22 cellular contexts compared by ENCODE assay signal in the genomic region with DNA sequence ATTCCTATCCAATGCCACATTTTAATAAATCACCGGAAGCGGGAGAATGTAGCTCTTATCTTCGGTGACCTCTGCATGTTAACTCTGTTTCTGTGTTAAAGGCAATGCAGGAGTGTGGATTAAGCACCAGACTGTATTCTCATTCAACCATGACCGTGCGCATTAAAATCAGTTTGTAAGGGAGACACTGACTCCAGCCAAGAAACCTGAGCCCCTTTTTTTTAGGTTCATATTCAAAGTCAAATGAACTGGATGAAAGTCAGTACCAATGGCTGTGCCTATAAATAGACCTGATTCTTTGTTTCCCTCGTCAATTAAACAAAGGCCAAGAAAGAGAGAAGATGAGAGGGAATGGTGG. TPM values are rescaled to one million over a fixed set of nuclear protein-coding genes. Genes with fewer than 3 reads are reported as not detected.
DNase-seq lines count a peak whose midpoint lies in the region; ATAC-seq and TF ChIP-seq lines count a peak whose summit lies in the region.
"Had no signal": no experiment of that assay in that cellular context is flagged by ENCODE, and none has a peak within 500 bp of the region (broad histone marks: within the 10 kb centered on the region; RNA-seq: fewer than 3 reads in every experiment).

No MANE protein-coding gene starts in this region.

- no peaks in the 10 kb centered on the region for H3K27me3 ChIP-seq in Panc1 (ENCODE audit: control insufficient read depth, insufficient read depth, low read length)
- H3K27me3 ChIP-seq in iPS-20b (ENCODE audit: insufficient read depth, low read length): no peaks in the 10 kb centered on the region
- H3K27me3 ChIP-seq: BLaER1, sigmoid colon, upper lobe of right lung had no signal

- POLR2A ChIA-PET in Panc1 (lab: Charles Lee): no interaction called here

- H3K27ac ChIP-seq in Panc1 (ENCODE audit: low read length) (no peak overlapping the region), iPS-20b (ENCODE audit: low read length) (no peak overlapping the region)
- H3K27ac ChIP-seq: BLaER1, sigmoid colon, stomach, upper lobe of right lung, VCaP had no signal

- TF ChIP-seq CTCF in HFFc6 (IDR thresholded peaks at IDR 0.05) (no peak), Panc1 (IDR thresholded peaks at IDR 0.05) (no peak)

- DNase-seq in HFFc6 (no peak), NCI-H146 treated with DMSO at 0.1 percent for 48 hours (lab: John Stamatoyannopoulos, UW; ENCODE audit: unreplicated experiment) (peak; percentile 16), Panc1 (ENCODE audit: low read depth, low spot score) (no peak), superior temporal gyrus (ENCODE audit: extremely low spot score) (no peak), mucosa of gallbladder (ENCODE audit: low spot score) (no peak)
- DNase-seq in activated naive CD4-positive, alpha-beta T cell (lab: John Stamatoyannopoulos, UW): no peak
- DNase-seq: caudate nucleus; effector memory CD8-positive, alpha-beta T cell; GOT3; NCI-H1694 treated with DMSO at 0.1 percent for 48 hours; occipital lobe; SHP77; sigmoid colon; stimulated activated CD4-positive, alpha-beta T cell treated with anti-CD3 and anti-CD28 coated beads, Interleukin-1b, Interleukin-23, amount 100 ng/mL, for 48 hours; stomach; upper lobe of right lung had no signal

- CTCF ChIA-PET in Panc1 (lab: Charles Lee): interaction anchor here (0.6 kb wide), 1 partner anchor 263 kb away, joined by 8 read pairs; no protein-coding TSS in a partner anchor

- H3K9me3 Mint-ChIP-seq in HFFc6: no peaks in the 10 kb centered on the region
- H3K9me3 Mint-ChIP-seq: activated T-helper 1 cell treated with anti-CD3 and anti-CD28 coated beads, Interleukin-12 subunit alpha, Interleukin-12 subunit beta, Interleukin-2, Interleukin-4 antibody, amounts not matched to agents 30 ng/mL and 10 ng/mL and 1 ng/mL, durations not matched to agents 14 hours and 24 hours and 36 hours; effector memory CD8-positive, alpha-beta T cell had no signal

- in situ Hi-C loops in Panc1 (cut with HindIII; ENCODE audit: low pct_unique_long_range_greater_than_20kb, low sequenced_read_pairs): no loop called here

- peak overlapping the region; percentile 12; the same call in 1 of the 2 replicates for H3K9ac ChIP-seq in iPS-20b (ENCODE audit: low read depth, low read length)
- H3K9ac ChIP-seq: BLaER1 had no signal

- intact Hi-C loops in Panc1 (cut with micrococcal nuclease; ENCODE audit: unreplicated experiment): no loop called here

- no peak overlapping the region for H3K4me3 ChIP-seq in Panc1 (ENCODE audit: low read depth in 2 of 2, low read length in 2 of 2)
- peak overlapping the region; percentile 41; the same call in 1 of the 2 replicates for H3K4me3 ChIP-seq in iPS-20b (ENCODE audit: low read length)
- H3K4me3 ChIP-seq: BLaER1, sigmoid colon, stomach, upper lobe of right lung had no signal

- H3K27ac Mint-ChIP-seq in HFFc6: peak overlapping the region; percentile 87
- H3K27ac Mint-ChIP-seq: activated T-helper 1 cell treated with anti-CD3 and anti-CD28 coated beads, Interleukin-12 subunit alpha, Interleukin-12 subunit beta, Interleukin-2, Interleukin-4 antibody, amounts not matched to agents 30 ng/mL and 10 ng/mL and 1 ng/mL, durations not matched to agents 14 hours and 24 hours and 36 hours; effector memory CD8-positive, alpha-beta T cell had no signal

- H3K36me3 ChIP-seq in Panc1 (ENCODE audit: control insufficient read depth, insufficient read depth, low read length) (no peaks in the 10 kb centered on the region), iPS-20b (ENCODE audit: insufficient read depth, low read depth, low read length) (no peaks in the 10 kb centered on the region)
- H3K36me3 ChIP-seq: BLaER1, sigmoid colon, stomach, upper lobe of right lung had no signal

- H3K27me3 Mint-ChIP-seq in HFFc6 (ENCODE audit: insufficient read depth): peaks cover 4% of the 10 kb centered on the region

- H3K4me1 ChIP-seq in Panc1 (ENCODE audit: control insufficient read depth, insufficient read depth, low read length): no peaks in the 10 kb centered on the region
- peaks cover 23% of the 10 kb centered on the region for H3K4me1 ChIP-seq in iPS-20b (ENCODE audit: insufficient read depth, low read length)
- H3K4me1 ChIP-seq: BLaER1, sigmoid colon, stomach, upper lobe of right lung had no signal

- H3K36me3 Mint-ChIP-seq in HFFc6 (ENCODE audit: low read depth): peaks cover 43% of the 10 kb centered on the region

- TSS peak; percentile 73 for BruUV-seq in Panc1 (replicated peaks; lab: Mats Ljungman, UMichigan)

- peaks cover 65% of the 10 kb centered on the region for H3K4me1 Mint-ChIP-seq in HFFc6 (ENCODE audit: low read depth)

- ATAC-seq in Panc1 (no peak), GM21390 (IDR thresholded peaks at IDR 0.05; ENCODE audit: unreplicated experiment) (no peak)
- ATAC-seq: effector memory CD8-positive, alpha-beta T cell; left lobe of liver; upper lobe of right lung had no signal

- H3K9me3 ChIP-seq in Panc1 (ENCODE audit: control insufficient read depth, insufficient read depth, low read depth, low read length): no peaks in the 10 kb centered on the region
- no peaks in the 10 kb centered on the region for H3K9me3 ChIP-seq in iPS-20b (ENCODE audit: insufficient read depth, low read depth, low read length)
- H3K9me3 ChIP-seq: BLaER1, sigmoid colon, stomach, upper lobe of right lung had no signal

- H3K4me3 Mint-ChIP-seq in HFFc6: no peak overlapping the region
- H3K4me3 Mint-ChIP-seq: activated T-helper 1 cell treated with anti-CD3 and anti-CD28 coated beads, Interleukin-12 subunit alpha, Interleukin-12 subunit beta, Interleukin-2, Interleukin-4 antibody, amounts not matched to agents 30 ng/mL and 10 ng/mL and 1 ng/mL, durations not matched to agents 14 hours and 24 hours and 36 hours; effector memory CD8-positive, alpha-beta T cell had no signal

RNA-seq across cellular contexts. Expression of a gene that starts 32.2 kb away (rescaled TPM):
- under 1 TPM in 4 of 6 experiments, not detected in 2; 0.59 to 0.65 (median 0.60) TPM for total RNA-seq in HFFc6 (2021; fragmentation: NEBNext Ultra II Directional; extraction: Animal tissue kit (Norgen Biotek cat#: 25700))
- total RNA-seq in Panc1 (2021; ENCODE audit: unreplicated experiment) (1.3 TPM), mucosa of gallbladder (0.26 TPM)
- polyA plus RNA-seq in Panc1 (2012; ENCODE audit: insufficient read length): not detected
- total RNA-seq: left lobe of liver, occipital lobe, sigmoid colon, stomach had no signal
- polyA plus RNA-seq: sigmoid colon, stomach had no signal
